ENCODE assay signal across 11 cellular contexts in the genomic region with DNA sequence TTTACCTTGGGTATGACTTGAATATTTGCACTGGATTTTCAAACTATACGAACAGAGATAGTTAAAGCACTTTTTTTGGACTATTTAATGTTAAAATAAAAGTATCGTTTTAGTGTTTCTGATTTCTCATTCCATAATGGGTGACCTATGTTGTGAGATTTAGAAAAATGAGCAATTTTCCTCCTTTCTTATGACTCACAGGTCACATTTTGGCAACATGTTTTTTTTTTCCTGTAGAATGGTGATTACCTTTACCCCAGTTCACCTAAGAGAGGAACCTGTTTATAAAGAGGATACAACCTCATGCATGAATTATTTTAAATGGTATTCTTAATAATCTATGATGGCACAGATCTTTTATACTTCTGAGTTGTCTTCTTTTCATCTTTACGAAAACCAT.
DNase-seq lines count a peak whose midpoint lies in the region; ATAC-seq, FAIRE-seq and TF ChIP-seq lines count a peak whose summit lies in the region.
"Had no signal": no experiment of that assay in that cellular context is flagged by ENCODE, and none has a peak within 500 bp of the region (broad histone marks: within the 10 kb centered on the region; RNA-seq: fewer than 3 reads in every experiment).

No MANE protein-coding gene starts in this region.

- H3K4me3 ChIP-seq in A549 (no peak overlapping the region), HL-60 (replicated peaks; ENCODE audit: insufficient read depth, low read length) (no peak overlapping the region), GM12878 (no peak overlapping the region), mucosa of rectum (ENCODE audit: low read length in 2 of 2) (no peak overlapping the region)
- H3K4me3 ChIP-seq: SJSA1, suprapubic skin had no signal

- H3K79me2 ChIP-seq in GM12878 (ENCODE audit: control insufficient read depth, insufficient read depth, low read length) = no peaks in the 10 kb centered on the region

- TF ChIP-seq EP300 in A549 (IDR thresholded peaks at IDR 0.05) = no peak; a peak in 1 of 5 replicates
- TF ChIP-seq EP300 in GM12878 (IDR thresholded peaks at IDR 0.05; ENCODE audit: borderline replicate concordance in 1 of 2, control insufficient read depth in 1 of 2, low read depth in 2 of 2, low read length in 2 of 2) = no peak

- no peaks in the 10 kb centered on the region for H4K20me1 ChIP-seq in GM12878 (ENCODE audit: control insufficient read depth, insufficient read depth)

- CTCF ChIA-PET in A549 (lab: Yijun Ruan, JAX) = interaction anchor here (0.8 to 2.4 kb wide), 11 partner anchors 12 to 445 kb away, joined by 3 to 11 read pairs (median 4); no protein-coding TSS in a partner anchor
- CTCF ChIA-PET in GM12878 (lab: Yijun Ruan, JAX) = no interaction called here

- H3K36me3 ChIP-seq in GM12878 (ENCODE audit: control insufficient read depth in 2 of 2, insufficient read depth in 2 of 2, low read length in 1 of 2) (no peaks in the 10 kb centered on the region), mucosa of rectum (ENCODE audit: control insufficient read depth in 2 of 2, insufficient read depth in 2 of 2, low read length in 2 of 2) (no peaks in the 10 kb centered on the region)
- H3K36me3 ChIP-seq: SJSA1, suprapubic skin had no signal

- peak; percentile 43 for FAIRE-seq in A549 (lab: Jason Lieb, UNC)
- FAIRE-seq in GM12878 (lab: Jason Lieb, UNC) = no peak

- H3K27me3 ChIP-seq in HL-60 (ENCODE audit: insufficient read depth, poor library complexity, severe bottlenecking) = no peaks in the 10 kb centered on the region
- no peaks in the 10 kb centered on the region for H3K27me3 ChIP-seq in GM12878 (replicated peaks in 1 of 2; ENCODE audit: control insufficient read depth in 2 of 2, insufficient read depth in 2 of 2, low read length in 1 of 2)
- no peaks in the 10 kb centered on the region for H3K27me3 ChIP-seq in mucosa of rectum (ENCODE audit: control insufficient read depth in 2 of 2, insufficient read depth in 2 of 2, low read length in 2 of 2)
- H3K27me3 ChIP-seq: SJSA1, suprapubic skin had no signal

- H3K9me3 ChIP-seq in A549 (peaks cover 13% of the 10 kb centered on the region; the same call in 2 of the 3 replicates), GM12878 (replicated peaks; ENCODE audit: control insufficient read depth, insufficient read depth, low read length) (no peaks in the 10 kb centered on the region; the same call in 2 of the 3 replicates), mucosa of rectum (ENCODE audit: control insufficient read depth in 2 of 2, low read length in 2 of 2) (no peaks in the 10 kb centered on the region)
- H3K9me3 ChIP-seq: SJSA1, suprapubic skin had no signal

- RAD21 ChIA-PET in GM12878 (lab: Charles Lee; ENCODE audit: unreplicated experiment) = no interaction called here

- H3K4me1 ChIP-seq in A549 = peaks cover 76% of the 10 kb centered on the region
- H3K4me1 ChIP-seq in GM12878 (ENCODE audit: control insufficient read depth, insufficient read depth, low read length) = peaks cover 4% of the 10 kb centered on the region; the same call in 1 of the 2 replicates
- H3K4me1 ChIP-seq in mucosa of rectum (ENCODE audit: control insufficient read depth in 2 of 2, insufficient read depth in 2 of 2, low read length in 2 of 2) = peaks cover 8 to 14% of the 10 kb centered on the region in 2 donors

- POLR2A ChIA-PET in A549 (lab: Yijun Ruan, JAX) (interaction anchor here (0.8 to 2.8 kb wide), 4 partner anchors 22 to 436 kb away, joined by 3 to 21 read pairs (median 4); partner anchors contain the start of genes BABAM2, FOSL2 and RBKS), GM12878 (lab: Charles Lee) (no interaction called here)

- H3K27ac ChIP-seq in A549 (peak overlapping the region; percentile 80 to 93), HL-60 (replicated peaks) (peak overlapping the region; percentile 81), GM12878 (ENCODE audit: control insufficient read depth, insufficient read depth) (no peak overlapping the region), mucosa of rectum (ENCODE audit: low read depth in 2 of 2, low read length in 2 of 2) (peak overlapping the region; percentile 38 to 56)

- H2AFZ ChIP-seq in GM12878 (ENCODE audit: control insufficient read depth, low read depth, low read length) = no peak overlapping the region

- ATAC-seq in A549 (no peak), GM12878 (no peak), HG03571 (IDR thresholded peaks at IDR 0.05; ENCODE audit: unreplicated experiment) (no peak)

- peak overlapping the region; percentile 67 for H3K4me2 ChIP-seq in A549
- H3K4me2 ChIP-seq in GM12878 (ENCODE audit: control insufficient read depth, insufficient read depth) = no peak overlapping the region

- WGBS in A549 (ENCODE audit: missing lambda C conversion rate) = 33% methylated on average over 3 of the region's 3 CpGs
- 74% methylated on average over 3 of the region's 3 CpGs for WGBS in GM12878 (ENCODE audit: insufficient coverage, insufficient replicate concordance, low lambda C conversion rate, missing lambda C conversion rate)

- no peak for TF ChIP-seq CTCF in A549 (IDR thresholded peaks at IDR 0.05)
- no peak for TF ChIP-seq CTCF in HL-60 (IDR thresholded peaks at IDR 0.05; ENCODE audit: insufficient read depth, low read length)
- TF ChIP-seq CTCF in GM12878 (IDR thresholded peaks at IDR 0.05 in 2 of 3, conservative IDR thresholded peaks at IDR 0.05 in 1 of 3; ENCODE audit: control insufficient read depth in 2 of 3, extremely low read depth in 1 of 3, insufficient read depth in 1 of 3, low read depth in 3 of 3, low read length in 3 of 3) = no peak

- TF ChIP-seq RAD21 in A549 (conservative IDR thresholded peaks at IDR 0.05 in 1 of 2, IDR thresholded peaks at IDR 0.05 in 1 of 2) (no peak), GM12878 (IDR thresholded peaks at IDR 0.05; ENCODE audit: insufficient read depth, low read depth, low read length) (no peak)

- SMC1A ChIA-PET in GM12878 (lab: Charles Lee; ENCODE audit: uncharacterized antibody, unreplicated experiment) = interaction anchor here (0.8 kb wide), 1 partner anchor 38 kb away, joined by 3 read pairs; no protein-coding TSS in a partner anchor

- intact Hi-C loops in GM12878 (cut with micrococcal nuclease; ENCODE audit: unreplicated experiment) = no loop called here

- in situ Hi-C loops in GM12878 (cut with MboI) = no loop called here

- BruUV-seq in GM12878 (replicated peaks; lab: Mats Ljungman, UMichigan) = no TSS peak

- TF ChIP-seq POLR2A in A549 (IDR thresholded peaks at IDR 0.05; ENCODE audit: low read length) (no peak), GM12878 (IDR thresholded peaks at IDR 0.05; ENCODE audit: low read depth, low read length) (no peak)

- H3K9ac ChIP-seq in GM12878 (ENCODE audit: control insufficient read depth, insufficient read depth, low read length) (no peak overlapping the region), mucosa of rectum (ENCODE audit: low read depth in 1 of 2, low read length in 2 of 2) (no peak overlapping the region)

- DNase-seq in A549 (ENCODE audit: low read depth in 1 of 2, low spot score in 1 of 2) (no peak), HL-60 (ENCODE audit: low read depth in 1 of 2, low spot score in 1 of 2) (no peak), GM12878 (ENCODE audit: low read depth, low spot score) (no peak), AML-193 (lab: John Stamatoyannopoulos, UW) (no peak), NCI-H82 treated with DMSO at 0.1 percent for 48 hours (lab: John Stamatoyannopoulos, UW; ENCODE audit: unreplicated experiment) (no peak), GDM1 (lab: John Stamatoyannopoulos, UW) (no peak)
- DNase-seq: stimulated activated CD4-positive, alpha-beta T cell treated with anti-CD3 and anti-CD28 coated beads, Interleukin-12 subunit alpha, Interleukin-12 subunit beta, amount 100 ng/mL, for 4 hours had no signal

TF ChIP-seq in A549, 52 proteins besides CTCF, POLR2A, EP300 and RAD21:
- TF ChIP-seq FOSL2 (IDR thresholded peaks at IDR 0.05) = peak; percentile 64; the same call in 1 of the 2 replicates
- TF ChIP-seq FOSL2 (CRISPR knock-in tag; IDR thresholded peaks at IDR 0.05) = peak; percentile 46
- no peak for TF ChIP-seq POLR2AphosphoS2 (conservative IDR thresholded peaks at IDR 0.05; ENCODE audit: low read length)
- TF ChIP-seq JUNB (IDR thresholded peaks at IDR 0.05) = peak; percentile 53

TF ChIP-seq in GM12878, 131 proteins besides CTCF, POLR2A, EP300 and RAD21:
- TF ChIP-seq SREBF2 (IDR thresholded peaks at IDR 0.05; ENCODE audit: low read length) (no peak), MYB (IDR thresholded peaks at IDR 0.05; ENCODE audit: borderline replicate concordance, low read depth, low read length) (no peak), JUNB (IDR thresholded peaks at IDR 0.05) (0 out of 2 replicates have a peak, but pooled peaks have one; percentile 15)

Comparison
In these comparisons a context has a peak if more than half of its experiments do, and no peak if none do; other contexts are left out.
1. Of the 24 proteins assayed by ChIP-seq in both GM12878 and A549: peak only in GM12878: none; only in A549: none; in both: JUNB; in neither: 23.